ENCODE assay signal across 1 cellular context in the genomic region with DNA sequence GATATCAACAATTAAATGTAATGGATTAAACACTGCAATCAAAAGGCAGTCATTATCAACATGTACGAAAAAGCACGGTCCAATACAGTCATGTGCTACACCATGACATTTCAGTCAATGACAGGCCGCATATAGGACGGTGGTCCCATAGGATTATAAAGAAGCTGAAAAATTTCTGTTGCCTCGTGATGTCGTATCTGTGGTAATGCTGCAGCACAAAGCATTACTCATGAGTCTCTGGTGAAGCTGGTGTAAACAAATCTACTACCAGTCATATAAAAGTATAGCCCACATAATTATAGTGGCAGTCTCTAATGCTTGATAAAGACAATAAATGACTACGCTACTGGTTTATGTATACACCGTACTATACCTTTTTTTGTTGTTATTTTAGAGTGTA.
TF ChIP-seq lines count a peak whose summit lies in the region.

No MANE protein-coding gene starts in this region.

TF ChIP-seq in SK-N-SH treated with all-trans-retinoic acid at 6 μM for 48 hours, 23 proteins besides CTCF, POLR2A, EP300 and RAD21 (continued from another document):
- TF ChIP-seq, protein P1, sequence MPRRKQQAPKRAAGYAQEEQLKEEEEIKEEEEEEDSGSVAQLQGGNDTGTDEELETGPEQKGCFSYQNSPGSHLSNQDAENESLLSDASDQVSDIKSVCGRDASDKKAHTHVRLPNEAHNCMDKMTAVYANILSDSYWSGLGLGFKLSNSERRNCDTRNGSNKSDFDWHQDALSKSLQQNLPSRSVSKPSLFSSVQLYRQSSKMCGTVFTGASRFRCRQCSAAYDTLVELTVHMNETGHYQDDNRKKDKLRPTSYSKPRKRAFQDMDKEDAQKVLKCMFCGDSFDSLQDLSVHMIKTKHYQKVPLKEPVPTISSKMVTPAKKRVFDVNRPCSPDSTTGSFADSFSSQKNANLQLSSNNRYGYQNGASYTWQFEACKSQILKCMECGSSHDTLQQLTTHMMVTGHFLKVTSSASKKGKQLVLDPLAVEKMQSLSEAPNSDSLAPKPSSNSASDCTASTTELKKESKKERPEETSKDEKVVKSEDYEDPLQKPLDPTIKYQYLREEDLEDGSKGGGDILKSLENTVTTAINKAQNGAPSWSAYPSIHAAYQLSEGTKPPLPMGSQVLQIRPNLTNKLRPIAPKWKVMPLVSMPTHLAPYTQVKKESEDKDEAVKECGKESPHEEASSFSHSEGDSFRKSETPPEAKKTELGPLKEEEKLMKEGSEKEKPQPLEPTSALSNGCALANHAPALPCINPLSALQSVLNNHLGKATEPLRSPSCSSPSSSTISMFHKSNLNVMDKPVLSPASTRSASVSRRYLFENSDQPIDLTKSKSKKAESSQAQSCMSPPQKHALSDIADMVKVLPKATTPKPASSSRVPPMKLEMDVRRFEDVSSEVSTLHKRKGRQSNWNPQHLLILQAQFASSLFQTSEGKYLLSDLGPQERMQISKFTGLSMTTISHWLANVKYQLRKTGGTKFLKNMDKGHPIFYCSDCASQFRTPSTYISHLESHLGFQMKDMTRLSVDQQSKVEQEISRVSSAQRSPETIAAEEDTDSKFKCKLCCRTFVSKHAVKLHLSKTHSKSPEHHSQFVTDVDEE (CRISPR knock-in tag; IDR thresholded peaks at IDR 0.05): no peak
- TF ChIP-seq CSDC2 (CRISPR knock-in tag; IDR thresholded peaks at IDR 0.05) (no peak), ZNF70 (CRISPR knock-in tag; IDR thresholded peaks at IDR 0.05) (no peak), ISL1 (CRISPR knock-in tag; IDR thresholded peaks at IDR 0.05) (no peak)
